ENCODE assay signal across 25 cellular contexts in the genomic region with DNA sequence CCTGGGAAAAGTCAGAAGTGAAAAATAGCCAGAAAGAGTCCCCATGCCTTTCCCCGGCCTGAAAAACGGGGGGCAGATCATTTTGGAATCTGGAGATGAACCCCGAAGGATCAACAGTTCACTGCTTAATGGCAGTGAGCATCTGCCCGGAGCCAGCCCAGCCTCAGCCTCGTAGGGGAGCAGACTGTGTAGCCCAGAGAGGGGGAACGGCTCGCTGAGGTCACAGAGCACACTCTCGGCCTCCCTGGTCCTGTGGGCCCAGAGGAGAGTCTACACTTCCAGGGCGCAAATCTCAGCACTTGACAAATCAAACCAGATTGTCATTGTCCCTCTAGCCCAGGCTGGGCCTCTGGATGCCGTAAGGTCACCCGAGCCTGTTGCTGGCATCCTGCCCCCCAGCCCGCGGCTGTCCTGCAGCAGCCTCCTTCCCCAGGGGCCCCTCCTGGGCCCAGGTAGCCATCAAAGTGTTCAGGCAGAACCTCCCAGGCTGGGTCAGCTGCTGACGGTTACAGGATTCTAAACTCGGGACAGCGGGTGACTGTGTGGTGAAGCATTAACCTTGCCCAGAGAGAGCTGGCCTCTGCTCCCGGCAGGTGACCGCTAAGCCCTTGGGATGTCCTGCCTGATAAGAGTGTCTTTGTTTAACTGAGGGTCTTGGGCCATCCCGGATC. TPM values are rescaled to one million over a fixed set of nuclear protein-coding genes. Genes with fewer than 3 reads are reported as not detected.
DNase-seq lines count a peak whose midpoint lies in the region; ATAC-seq, FAIRE-seq and TF ChIP-seq lines count a peak whose summit lies in the region.
"Had no signal": no experiment of that assay in that cellular context is flagged by ENCODE, and none has a peak within 500 bp of the region (broad histone marks: within the 10 kb centered on the region; RNA-seq: fewer than 3 reads in every experiment).

No MANE protein-coding gene starts in this region.

- H3K4me3 ChIP-seq in RWPE2 (ENCODE audit: severe bottlenecking), result no peak overlapping the region
- no peak overlapping the region for H3K4me3 ChIP-seq in HepG2 (replicated peaks in 1 of 3; ENCODE audit: insufficient read depth in 1 of 3, low read depth in 2 of 3, low read length in 3 of 3)
- H3K4me3 ChIP-seq in neural progenitor cell, result no peak overlapping the region
- H3K4me3 ChIP-seq: A549; BLaER1 treated with 17β-estradiol and CSF1 and Interleukin-3, amounts not matched to agents 10 nM and 100 nM; GM12878 had no signal

- CTCF ChIA-PET in HepG2 (lab: Yijun Ruan, JAX; ENCODE audit: low intra/inter-chr PET ratio, low total read pairs), result no interaction called here

- H3K9me3 ChIP-seq in RWPE2 (ENCODE audit: severe bottlenecking) (no peaks in the 10 kb centered on the region), HepG2 (ENCODE audit: low read length) (no peaks in the 10 kb centered on the region), neural progenitor cell (ENCODE audit: low read depth) (no peaks in the 10 kb centered on the region)
- H3K9me3 ChIP-seq: A549; BE2C; BLaER1 treated with 17β-estradiol and CSF1 and Interleukin-3, amounts not matched to agents 10 nM and 100 nM had no signal

- no TSS peak for BruUV-seq in HepG2 (replicated peaks; lab: Mats Ljungman, UMichigan)

- no peak overlapping the region for H3K4me3 Mint-ChIP-seq in neural progenitor cell
- H3K4me3 Mint-ChIP-seq: CD14-positive monocyte; CD4-positive, alpha-beta T cell; CD8-positive, alpha-beta memory T cell had no signal

- ATAC-seq in RWPE2 (ENCODE audit: low read depth) (no peak), HepG2 (peak; percentile 39), GM18517 (IDR thresholded peaks at IDR 0.05; ENCODE audit: unreplicated experiment) (no peak), GM21515 (IDR thresholded peaks at IDR 0.05; ENCODE audit: unreplicated experiment) (no peak)
- ATAC-seq: A549, GM12878, HCT116 had no signal

- TF ChIP-seq EP300 in HepG2 (IDR thresholded peaks at IDR 0.05; ENCODE audit: low read depth in 2 of 2, low read length in 2 of 2) (no peak), HepG2 (CRISPR knock-in tag; IDR thresholded peaks at IDR 0.05; ENCODE audit: borderline replicate concordance) (no peak)

- H3K79me2 ChIP-seq in HepG2 (ENCODE audit: insufficient read depth, low read length), result no peaks in the 10 kb centered on the region
- H3K79me2 ChIP-seq in neural progenitor cell (ENCODE audit: low read depth), result no peaks in the 10 kb centered on the region

- H3K9ac ChIP-seq in HepG2 (ENCODE audit: insufficient read depth, low read depth, low read length), result no peak overlapping the region
- no peak overlapping the region for H3K9ac ChIP-seq in neural progenitor cell
- H3K9ac ChIP-seq: BLaER1 treated with 17β-estradiol and CSF1 and Interleukin-3, amounts not matched to agents 10 nM and 100 nM had no signal

- H3K27ac Mint-ChIP-seq in neural progenitor cell, result no peak overlapping the region
- H3K27ac Mint-ChIP-seq: CD14-positive monocyte; CD4-positive, alpha-beta T cell; CD8-positive, alpha-beta memory T cell had no signal

- in situ Hi-C loops in HepG2 (cut with HindIII; ENCODE audit: extremely low pct_ligation_motif_present, low pct_unique_long_range_greater_than_20kb), result no loop called here

- intact Hi-C loops in HepG2 (cut with micrococcal nuclease; ENCODE audit: unreplicated experiment), result no loop called here

- DNase-seq in RWPE2 (ENCODE audit: low spot score) (peak; percentile 77), HepG2 (ENCODE audit: low spot score) (no peak), neural progenitor cell (ENCODE audit: low spot score) (peak; percentile 27), amygdala (lab: John Stamatoyannopoulos, UW) (no peak)
- no peak for DNase-seq in stimulated activated CD4-positive, alpha-beta T cell treated with anti-CD3 and anti-CD28 coated beads, Interleukin-4, amount 100 ng/mL, for 24 hours
- DNase-seq: 8988T; ACHN; AML-193; BE2C; CD4-positive, alpha-beta T cell; CD8-positive, alpha-beta memory T cell; DMS 273 treated with DMSO at 0.1 percent for 48 hours; DMS79; EL; GDM1; GOT3; H7 had no signal

- H2AFZ ChIP-seq in HepG2 (ENCODE audit: low read length) (no peak overlapping the region), neural progenitor cell (replicated peaks) (no peak overlapping the region)

- H3K4me1 Mint-ChIP-seq in neural progenitor cell, result peaks cover 13% of the 10 kb centered on the region
- H3K4me1 Mint-ChIP-seq: CD14-positive monocyte; CD8-positive, alpha-beta memory T cell had no signal

- WGBS in HepG2 (ENCODE audit: low lambda C conversion rate), result 11% methylated on average over 14 of the region's 19 CpGs

- H3K27me3 ChIP-seq in RWPE2 (ENCODE audit: insufficient read depth, poor library complexity, severe bottlenecking) (peaks cover 63% of the 10 kb centered on the region), HepG2 (ENCODE audit: control insufficient read depth in 1 of 2, insufficient read depth in 2 of 2, low read length in 2 of 2) (peaks cover 31 to 88% of the 10 kb centered on the region in 2 experiments; a peak in 4 of 5 replicates), neural progenitor cell (no peaks in the 10 kb centered on the region)
- H3K27me3 ChIP-seq: BE2C had no signal

- H3F3A ChIP-seq in neural progenitor cell (ENCODE audit: low read depth), result no peaks in the 10 kb centered on the region

- H3K4me1 ChIP-seq in RWPE2 (ENCODE audit: insufficient read depth, poor library complexity, severe bottlenecking) (no peaks in the 10 kb centered on the region), HepG2 (ENCODE audit: insufficient read depth, low read length) (no peaks in the 10 kb centered on the region), neural progenitor cell (peaks cover 7% of the 10 kb centered on the region)
- H3K4me1 ChIP-seq: A549, BE2C had no signal

- TF ChIP-seq CTCF in RWPE2 (IDR thresholded peaks at IDR 0.05; ENCODE audit: poor library complexity, severe bottlenecking) (no peak), HepG2 (CRISPR knock-in tag; IDR thresholded peaks at IDR 0.05) (no peak), neural progenitor cell (IDR thresholded peaks at IDR 0.05) (no peak)

- no peak for FAIRE-seq in HepG2 (lab: Jason Lieb, UNC)
- FAIRE-seq: A549, D721Med, GM12878 had no signal

- no peaks in the 10 kb centered on the region for H3K36me3 Mint-ChIP-seq in neural progenitor cell
- H3K36me3 Mint-ChIP-seq: CD14-positive monocyte; CD8-positive, alpha-beta memory T cell had no signal

- peaks cover 10% of the 10 kb centered on the region for H3K27me3 Mint-ChIP-seq in neural progenitor cell (ENCODE audit: insufficient read depth, low read depth)

- TF ChIP-seq POLR2A in HepG2 (IDR thresholded peaks at IDR 0.05; ENCODE audit: insufficient read depth in 1 of 2, low read depth in 2 of 2, low read length in 2 of 2), result no peak

- POLR2A ChIA-PET in HepG2 (lab: Yijun Ruan, JAX), result no interaction called here

- TF ChIP-seq RAD21 in HepG2 (CRISPR knock-in tag; IDR thresholded peaks at IDR 0.05), result no peak

- H3K4me2 ChIP-seq in HepG2 (ENCODE audit: low read depth, low read length), result no peak overlapping the region
- H3K4me2 ChIP-seq in neural progenitor cell, result no peak overlapping the region
- H3K4me2 ChIP-seq: A549; BLaER1 treated with 17β-estradiol and CSF1 and Interleukin-3, amounts not matched to agents 10 nM and 100 nM had no signal

- H3K36me3 ChIP-seq in RWPE2 (ENCODE audit: low read depth) (no peaks in the 10 kb centered on the region), HepG2 (replicated peaks in 1 of 2; ENCODE audit: control insufficient read depth in 1 of 2, insufficient read depth in 2 of 2, low read length in 2 of 2) (no peaks in the 10 kb centered on the region), neural progenitor cell (no peaks in the 10 kb centered on the region)
- H3K36me3 ChIP-seq: BE2C; BLaER1 treated with 17β-estradiol and CSF1 and Interleukin-3, amounts not matched to agents 10 nM and 100 nM had no signal

- H3K27ac ChIP-seq in RWPE2 (ENCODE audit: poor library complexity, severe bottlenecking), result no peak overlapping the region
- no peak overlapping the region for H3K27ac ChIP-seq in HepG2 (ENCODE audit: extremely low read length, insufficient read depth, low read length)
- no peak overlapping the region for H3K27ac ChIP-seq in neural progenitor cell
- H3K27ac ChIP-seq: A549; BLaER1 treated with 17β-estradiol and CSF1 and Interleukin-3, amounts not matched to agents 10 nM and 100 nM had no signal

- H3K9me3 Mint-ChIP-seq in neural progenitor cell, result no peaks in the 10 kb centered on the region
- H3K9me3 Mint-ChIP-seq: CD4-positive, alpha-beta T cell; CD8-positive, alpha-beta memory T cell had no signal

- H4K20me1 ChIP-seq in HepG2 (ENCODE audit: insufficient read depth, low read length) (no peaks in the 10 kb centered on the region), neural progenitor cell (ENCODE audit: low read depth) (no peaks in the 10 kb centered on the region)

RNA-seq across cellular contexts. Expression of a gene that starts 56.1 kb away (rescaled TPM):
- total RNA-seq in HepG2 (2016; rRNA removed; fragmentation: Illumina TruSeq; extraction: Trizol) (not detected in 2 replicates), neural progenitor cell (ENCODE audit: low replicate concordance) (5.8 and 6.4 TPM in 2 replicates)
- not detected in 2 replicates for total RNA-seq in HepG2 (2016; cell fraction: cytosol; rRNA removed; fragmentation: Illumina TruSeq; extraction: Trizol; ENCODE audit: low read depth)
- total RNA-seq in HepG2 (2016; cell fraction: insoluble cytoplasmic fraction; rRNA removed; fragmentation: Illumina TruSeq; extraction: Trizol), result not detected in 2 replicates
- total RNA-seq in HepG2 (2016; cell fraction: membrane; rRNA removed; fragmentation: Illumina TruSeq; extraction: Trizol), result not detected in 2 replicates
- total RNA-seq in HepG2 (2016; cell fraction: nucleus; rRNA removed; fragmentation: Illumina TruSeq; extraction: Trizol), result not detected in 2 replicates
- polyA plus RNA-seq in HepG2 (2011; rRNA removed), result not detected in 2 replicates
- polyA plus RNA-seq in HepG2 (2011; cell fraction: cytosol; rRNA removed), result not detected in 2 replicates
- polyA plus RNA-seq in HepG2 (2011; cell fraction: nucleus; rRNA removed), result 0.06 and 0.23 TPM in 2 replicates
- not detected in 2 replicates for polyA plus RNA-seq in HepG2 (2012)
- not detected in 2 replicates for polyA plus RNA-seq in HepG2 (2016; cell fraction: cytosol; fragmentation: Illumina TruSeq; extraction: Trizol; ENCODE audit: low read depth)
- not detected in 2 replicates for polyA plus RNA-seq in HepG2 (2016; cell fraction: insoluble cytoplasmic fraction; fragmentation: Illumina TruSeq; extraction: Trizol; ENCODE audit: low read depth)
- polyA plus RNA-seq in HepG2 (2016; cell fraction: membrane; fragmentation: Illumina TruSeq; extraction: Trizol; ENCODE audit: low read depth), result not detected in 2 replicates
- polyA plus RNA-seq in HepG2 (2016; cell fraction: nucleus; fragmentation: Illumina TruSeq; extraction: Trizol; ENCODE audit: insufficient read depth, low read depth), result not detected in 2 replicates
- polyA minus RNA-seq in HepG2 (2011; rRNA and poly(A)+ RNA removed; ENCODE audit: low replicate concordance), result 0.49 TPM in 1 of 2 replicates, not detected in the other
- not detected in 2 replicates for polyA minus RNA-seq in HepG2 (2011; cell fraction: cytosol; rRNA and poly(A)+ RNA removed)
- polyA minus RNA-seq in HepG2 (2011; cell fraction: nucleus; rRNA and poly(A)+ RNA removed), result 0.26 and 0.37 TPM in 2 replicates
- total RNA-seq: CD4-positive, alpha-beta T cell had no signal
- polyA plus RNA-seq: A549; CD14-positive monocyte; CD8-positive, alpha-beta memory T cell had no signal

RNA-seq across cellular contexts. Expression of a gene that starts 57.9 kb away (rescaled TPM):
- total RNA-seq in HepG2 (2016; rRNA removed; fragmentation: Illumina TruSeq; extraction: Trizol) (382 and 407 TPM in 2 replicates), neural progenitor cell (ENCODE audit: low replicate concordance) (794 and 973 TPM in 2 replicates)
- 604 and 617 TPM in 2 replicates for total RNA-seq in HepG2 (2016; cell fraction: cytosol; rRNA removed; fragmentation: Illumina TruSeq; extraction: Trizol; ENCODE audit: low read depth)
- total RNA-seq in HepG2 (2016; cell fraction: insoluble cytoplasmic fraction; rRNA removed; fragmentation: Illumina TruSeq; extraction: Trizol), result 369 and 397 TPM in 2 replicates
- total RNA-seq in HepG2 (2016; cell fraction: membrane; rRNA removed; fragmentation: Illumina TruSeq; extraction: Trizol), result 887 and 1,010 TPM in 2 replicates
- total RNA-seq in HepG2 (2016; cell fraction: nucleus; rRNA removed; fragmentation: Illumina TruSeq; extraction: Trizol), result 281 and 324 TPM in 2 replicates
- 1,008 and 1,029 TPM in 2 replicates for polyA plus RNA-seq in HepG2 (2011; rRNA removed)
- 1,419 and 1,481 TPM in 2 replicates for polyA plus RNA-seq in HepG2 (2011; cell fraction: cytosol; rRNA removed)
- 1,285 and 1,363 TPM in 2 replicates for polyA plus RNA-seq in HepG2 (2011; cell fraction: nucleus; rRNA removed)
- polyA plus RNA-seq in HepG2 (2012), result 1,216 and 1,583 TPM in 2 replicates
- polyA plus RNA-seq in HepG2 (2016; cell fraction: cytosol; fragmentation: Illumina TruSeq; extraction: Trizol; ENCODE audit: low read depth), result 2,019 and 2,103 TPM in 2 replicates
- polyA plus RNA-seq in HepG2 (2016; cell fraction: insoluble cytoplasmic fraction; fragmentation: Illumina TruSeq; extraction: Trizol; ENCODE audit: low read depth), result 991 and 1,223 TPM in 2 replicates
- polyA plus RNA-seq in HepG2 (2016; cell fraction: membrane; fragmentation: Illumina TruSeq; extraction: Trizol; ENCODE audit: low read depth), result 2,245 and 2,285 TPM in 2 replicates
- polyA plus RNA-seq in HepG2 (2016; cell fraction: nucleus; fragmentation: Illumina TruSeq; extraction: Trizol; ENCODE audit: insufficient read depth, low read depth), result 1,096 and 1,140 TPM in 2 replicates
- 1,501 and 1,552 TPM in 2 replicates for polyA minus RNA-seq in HepG2 (2011; rRNA and poly(A)+ RNA removed; ENCODE audit: low replicate concordance)
- polyA minus RNA-seq in HepG2 (2011; cell fraction: cytosol; rRNA and poly(A)+ RNA removed), result 671 and 731 TPM in 2 replicates
- 391 and 498 TPM in 2 replicates for polyA minus RNA-seq in HepG2 (2011; cell fraction: nucleus; rRNA and poly(A)+ RNA removed)

Comparison
In these comparisons a context has a peak if more than half of its experiments do, and no peak if none do; other contexts are left out.
1. DNase-seq: peak in RWPE2 (single experiment) and neural progenitor cell (single experiment); none in HepG2 (single experiment), amygdala (0 of 56) and stimulated activated CD4-positive, alpha-beta T cell treated with anti-CD3 and anti-CD28 coated beads, Interleukin-4, amount 100 ng/mL, for 24 hours (single experiment).